In the genomic region with DNA sequence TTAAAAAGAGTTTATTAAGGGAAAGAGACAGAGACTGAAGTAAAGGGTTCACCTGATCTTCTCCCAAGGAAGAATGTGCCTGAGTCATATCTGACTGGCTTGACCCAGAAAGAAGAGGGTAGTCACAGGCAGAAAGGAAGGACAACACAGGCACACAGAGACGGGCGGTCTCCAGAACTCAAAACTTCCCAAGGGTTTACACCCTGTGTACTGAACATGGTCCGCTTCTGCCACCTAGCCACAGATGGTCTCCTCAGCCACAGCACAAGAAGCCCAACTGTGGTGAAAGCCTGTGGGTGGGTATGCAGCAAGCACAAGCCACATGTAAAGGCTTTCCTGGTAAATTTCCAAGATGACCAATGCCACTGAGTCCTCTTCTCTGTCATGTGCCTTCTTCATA, we compare ENCODE assay signal across 9 cellular contexts. TPM values are rescaled to one million over a fixed set of nuclear protein-coding genes. Genes with fewer than 3 reads are reported as not detected.
DNase-seq lines count a peak whose midpoint lies in the region; ATAC-seq, FAIRE-seq and TF ChIP-seq lines count a peak whose summit lies in the region.
"Had no signal": no experiment of that assay in that cellular context is flagged by ENCODE, and none has a peak within 500 bp of the region (broad histone marks: within the 10 kb centered on the region; RNA-seq: fewer than 3 reads in every experiment).

No MANE protein-coding gene starts in this region.

- H3K27me3 ChIP-seq in H1 (replicated peaks in 1 of 4; ENCODE audit: control insufficient read depth in 3 of 4, extremely low read depth in 1 of 4, insufficient read depth in 3 of 4, low read length in 3 of 4) (no peaks in the 10 kb centered on the region), neural progenitor cell (no peaks in the 10 kb centered on the region), esophagus squamous epithelium (no peaks in the 10 kb centered on the region)

- no peak for TF ChIP-seq EP300 in H1 (IDR thresholded peaks at IDR 0.05; ENCODE audit: borderline replicate concordance in 1 of 2, low read depth in 2 of 2, low read length in 2 of 2)

- H3K18ac ChIP-seq in H1 (ENCODE audit: extremely low read depth, low read length): no peak overlapping the region

- POLR2A ChIA-PET in H1 (lab: Charles Lee; ENCODE audit: partially characterized antibody) (no interaction called here), T-cell (lab: Charles Lee) (no interaction called here)

- no peaks in the 10 kb centered on the region for H3K23me2 ChIP-seq in H1 (ENCODE audit: low read depth, low read length)

- H3K79me2 ChIP-seq in H1 (ENCODE audit: control insufficient read depth in 1 of 2, insufficient read depth in 2 of 2, low read length in 2 of 2): no peaks in the 10 kb centered on the region
- no peaks in the 10 kb centered on the region for H3K79me2 ChIP-seq in neural progenitor cell (ENCODE audit: low read depth)

- no peak overlapping the region for H2BK15ac ChIP-seq in H1 (ENCODE audit: low read length)

- no peak for FAIRE-seq in H1 (lab: Jason Lieb, UNC)

- TF ChIP-seq RAD21 in H1 (IDR thresholded peaks at IDR 0.05 in 1 of 2, conservative IDR thresholded peaks at IDR 0.05 in 1 of 2; ENCODE audit: low read depth in 2 of 2, low read length in 2 of 2): peak; percentile 63 to 73

- TF ChIP-seq POLR2A in H1 (IDR thresholded peaks at IDR 0.05; ENCODE audit: control extremely low read depth in 1 of 2, low read depth in 2 of 2, low read length in 2 of 2): no peak
- TF ChIP-seq POLR2A in esophagus squamous epithelium (IDR thresholded peaks at IDR 0.05): no peak

- H3K4ac ChIP-seq in H1 (replicated peaks; ENCODE audit: insufficient read length, low read depth, low read length): no peak overlapping the region

- H2BK5ac ChIP-seq in H1 (ENCODE audit: low read depth, low read length): no peak overlapping the region

- H4K8ac ChIP-seq in H1 (ENCODE audit: extremely low read depth, insufficient read depth, low read length): no peak overlapping the region

- H3K9me3 Mint-ChIP-seq in neural progenitor cell: no peaks in the 10 kb centered on the region
- no peaks in the 10 kb centered on the region for H3K9me3 Mint-ChIP-seq in T-cell

- H3K23ac ChIP-seq in H1 (ENCODE audit: insufficient read length): no peak overlapping the region

- H3K27ac Mint-ChIP-seq in neural progenitor cell (no peak overlapping the region), T-cell (no peak overlapping the region)

- H3K4me1 Mint-ChIP-seq in neural progenitor cell: peaks cover 10% of the 10 kb centered on the region
- peaks cover under 1 to 2% (median 1%) of the 10 kb centered on the region in 3 donors for H3K4me1 Mint-ChIP-seq in T-cell

- H3K14ac ChIP-seq in H1 (ENCODE audit: insufficient read length): no peak overlapping the region

- H3K4me3 Mint-ChIP-seq in neural progenitor cell (no peak overlapping the region), T-cell (no peak overlapping the region)

- H2AFZ ChIP-seq in H1 (ENCODE audit: low read length): no peak overlapping the region
- no peak overlapping the region for H2AFZ ChIP-seq in neural progenitor cell (replicated peaks)

- H3K36me3 Mint-ChIP-seq in neural progenitor cell (peaks cover 12% of the 10 kb centered on the region), T-cell (peaks cover 13% of the 10 kb centered on the region)

- H3K79me1 ChIP-seq in H1 (ENCODE audit: low read depth, low read length): no peaks in the 10 kb centered on the region

- CTCF ChIA-PET in H1 (lab: Charles Lee; ENCODE audit: partially characterized antibody) (interaction anchor here (1.3 to 11.8 kb wide), 5 partner anchors 10 to 170 kb away, joined by 3 to 199 read pairs (median 5); no protein-coding TSS in a partner anchor), T-cell (lab: Charles Lee) (no interaction called here)

- no peak overlapping the region for H3K4me3 ChIP-seq in H1 (ENCODE audit: extremely low read depth in 1 of 4, insufficient read depth in 2 of 4, low read depth in 3 of 4, low read length in 4 of 4)
- H3K4me3 ChIP-seq in neural progenitor cell: no peak overlapping the region
- H3K4me3 ChIP-seq in esophagus squamous epithelium: no peak overlapping the region

- H4K20me1 ChIP-seq in H1 (replicated peaks in 1 of 2; ENCODE audit: control insufficient read depth in 1 of 2, insufficient read depth in 2 of 2, low read length in 2 of 2): no peaks in the 10 kb centered on the region
- H4K20me1 ChIP-seq in neural progenitor cell (ENCODE audit: low read depth): no peaks in the 10 kb centered on the region

- H2BK12ac ChIP-seq in H1 (ENCODE audit: low read depth, low read length): no peak overlapping the region

- no peaks in the 10 kb centered on the region for H3F3A ChIP-seq in neural progenitor cell (ENCODE audit: low read depth)

- intact Hi-C loops in esophagus squamous epithelium (cut with DNase I): loop anchor here (10.0 kb wide), 1 partner anchor 127 kb away; no protein-coding TSS in a partner anchor

- no peaks in the 10 kb centered on the region for H3K36me3 ChIP-seq in H1 (ENCODE audit: control insufficient read depth in 2 of 4, insufficient read depth in 4 of 4, low read length in 3 of 4)
- H3K36me3 ChIP-seq in neural progenitor cell: no peaks in the 10 kb centered on the region
- no peaks in the 10 kb centered on the region for H3K36me3 ChIP-seq in esophagus squamous epithelium

- 90% methylated on average over 3 of the region's 3 CpGs; no CpG with 5 or more reads in 1 of the 2 experiments for WGBS in H1 (ENCODE audit: extremely low coverage in 1 of 2, insufficient coverage in 1 of 2, insufficient read length in 1 of 2, insufficient replicate concordance in 2 of 2, low coverage in 1 of 2, low lambda C conversion rate in 2 of 2, missing lambda C conversion rate in 1 of 2), 2 experiments
- WGBS in esophagus squamous epithelium, 2 donors: 79 to 89% methylated on average over 3 of the region's 3 CpGs

- H3K27ac ChIP-seq in H1 (ENCODE audit: low read depth, low read length) (no peak overlapping the region), neural progenitor cell (no peak overlapping the region), esophagus squamous epithelium (no peak overlapping the region)

- H2BK20ac ChIP-seq in H1 (ENCODE audit: low read length): no peak overlapping the region

- H3K9ac ChIP-seq in H1 (replicated peaks in 1 of 4; ENCODE audit: extremely low read depth in 1 of 4, low read depth in 3 of 4, low read length in 3 of 4) (no peak overlapping the region), neural progenitor cell (no peak overlapping the region)

- no peak for ATAC-seq in T-cell (replicated peaks in 1 of 4)

- no peak overlapping the region for H3K56ac ChIP-seq in H1 (replicated peaks; ENCODE audit: insufficient read length, low read depth, low read length)

- H3K9me3 ChIP-seq in H1 (ENCODE audit: insufficient read depth in 2 of 2, low read depth in 1 of 2, low read length in 1 of 2) (no peaks in the 10 kb centered on the region), neural progenitor cell (ENCODE audit: low read depth) (no peaks in the 10 kb centered on the region), esophagus squamous epithelium (peaks cover 0 to 5% (median 0%) of the 10 kb centered on the region in 3 donors)

- H3K27me3 Mint-ChIP-seq in neural progenitor cell (ENCODE audit: insufficient read depth, low read depth) (peaks cover 2% of the 10 kb centered on the region), T-cell (peaks cover 0 to 7% of the 10 kb centered on the region in 2 donors)

- no peak overlapping the region for H2BK120ac ChIP-seq in H1 (replicated peaks; ENCODE audit: low read depth, low read length)

- H3K4me1 ChIP-seq in H1 (replicated peaks in 1 of 4; ENCODE audit: control insufficient read depth in 3 of 4, insufficient read depth in 4 of 4, low read length in 3 of 4) (no peaks in the 10 kb centered on the region; a peak in 2 of 7 replicates), neural progenitor cell (peaks cover 10% of the 10 kb centered on the region), esophagus squamous epithelium (peaks cover 0 to 10% (median 0%) of the 10 kb centered on the region in 3 donors)

- H2AK5ac ChIP-seq in H1 (ENCODE audit: low read depth, low read length): no peak overlapping the region

- no peak overlapping the region for H4K5ac ChIP-seq in H1 (ENCODE audit: insufficient read length, low read depth, low read length)

- no peak overlapping the region for H4K91ac ChIP-seq in H1 (replicated peaks; ENCODE audit: insufficient read length, low read length)

- H3K4me2 ChIP-seq in H1 (ENCODE audit: insufficient read depth in 1 of 2, low read depth in 2 of 2, low read length in 2 of 2): no peak overlapping the region
- H3K4me2 ChIP-seq in neural progenitor cell: no peak overlapping the region

- peak; percentile 78 for DNase-seq in EH (ENCODE audit: low read depth)
- peak; percentile 21 for DNase-seq in NCI-H2196 treated with DMSO at 0.1 percent for 48 hours (lab: John Stamatoyannopoulos, UW; ENCODE audit: unreplicated experiment)
- DNase-seq in H1 (ENCODE audit: low read depth in 1 of 2, low spot score in 2 of 2): no peak
- peak; percentile 24 for DNase-seq in neural progenitor cell (ENCODE audit: low spot score)
- DNase-seq in T-cell: no peak
- no peak for DNase-seq in mucosa of gallbladder (ENCODE audit: low spot score)
- DNase-seq in stimulated activated CD4-positive, alpha-beta T cell treated with anti-CD3 and anti-CD28 coated beads, Interleukin-1b, Interleukin-23, amount 100 ng/mL, for 48 hours: no peak
- no peak for DNase-seq in esophagus squamous epithelium (lab: John Stamatoyannopoulos, UW)

- TF ChIP-seq CTCF in H1 (IDR thresholded peaks at IDR 0.05; ENCODE audit: control extremely low read depth in 1 of 3, insufficient read depth in 1 of 3, low read depth in 1 of 3, low read length in 3 of 3): peak; percentile 38 to 52 (median 48)
- peak; percentile 36 for TF ChIP-seq CTCF in neural progenitor cell (IDR thresholded peaks at IDR 0.05)
- no peak for TF ChIP-seq CTCF in esophagus squamous epithelium (IDR thresholded peaks at IDR 0.05)

RNA-seq across cellular contexts. Expression of gene UNC5CL, which starts 17.2 kb away (rescaled TPM):
- total RNA-seq in H1 (2021; fragmentation: NEBNext Ultra II Directional; extraction: Animal tissue kit (Norgen Biotek cat#: 25700)): 1.3 and 1.4 TPM in 2 replicates
- polyA plus RNA-seq in H1 (2011; rRNA removed): 1.7 and 2.3 TPM in 2 replicates
- 2.7 TPM for polyA plus RNA-seq in H1 (2011; cell fraction: cytosol; rRNA removed)
- polyA plus RNA-seq in H1 (2011; cell fraction: nucleus; rRNA removed): 9.9 TPM
- polyA plus RNA-seq in H1 (2012, experiment 1 of 2): 1.8 to 2.6 TPM (median 2.4 TPM) in 4 replicates
- 0.72 TPM for polyA plus RNA-seq in H1 (2012, experiment 2 of 2)
- polyA plus RNA-seq in H1 (2013, experiment 1 of 2): 1.0 TPM
- 0.72 TPM for polyA plus RNA-seq in H1 (2013, experiment 2 of 2)
- 0.34 and 1.1 TPM in 2 replicates for polyA minus RNA-seq in H1 (2011; rRNA and poly(A)+ RNA removed)
- 0.95 TPM for polyA minus RNA-seq in H1 (2011; cell fraction: cytosol; rRNA and poly(A)+ RNA removed)
- 3.7 TPM for polyA minus RNA-seq in H1 (2011; cell fraction: nucleus; rRNA and poly(A)+ RNA removed)
- total RNA-seq in neural progenitor cell (ENCODE audit: low replicate concordance): 2.2 and 5.0 TPM in 2 replicates
- 1 to 10 TPM; 4.3 to 7.3 (median 5.5) TPM for total RNA-seq in T-cell
- 26.4 TPM for total RNA-seq in mucosa of gallbladder
- 1 to 10 TPM in 2 of 4 donors, under 1 TPM in 2; 0.42 to 1.2 (median 0.81) TPM for total RNA-seq in esophagus squamous epithelium

RNA-seq across cellular contexts. Expression of gene TSPO2, which starts 20.4 kb away (rescaled TPM):
- total RNA-seq in H1 (2021; fragmentation: NEBNext Ultra II Directional; extraction: Animal tissue kit (Norgen Biotek cat#: 25700)): not detected in 2 replicates
- polyA plus RNA-seq in H1 (2011; rRNA removed): not detected in 2 replicates
- not detected for polyA plus RNA-seq in H1 (2011; cell fraction: cytosol; rRNA removed)
- not detected for polyA plus RNA-seq in H1 (2011; cell fraction: nucleus; rRNA removed)
- 0.31 TPM in 1 of 4 replicates, not detected in the others for polyA plus RNA-seq in H1 (2012, experiment 1 of 2)
- polyA plus RNA-seq in H1 (2012, experiment 2 of 2): not detected
- polyA plus RNA-seq in H1 (2013, experiment 1 of 2): not detected
- not detected for polyA plus RNA-seq in H1 (2013, experiment 2 of 2)
- not detected in 2 replicates for polyA minus RNA-seq in H1 (2011; rRNA and poly(A)+ RNA removed)
- not detected for polyA minus RNA-seq in H1 (2011; cell fraction: cytosol; rRNA and poly(A)+ RNA removed)
- polyA minus RNA-seq in H1 (2011; cell fraction: nucleus; rRNA and poly(A)+ RNA removed): not detected
- not detected in 2 replicates for total RNA-seq in neural progenitor cell (ENCODE audit: low replicate concordance)
- total RNA-seq in T-cell: not detected
- total RNA-seq in mucosa of gallbladder: 1.0 TPM
- total RNA-seq in esophagus squamous epithelium: not detected
- total RNA-seq: NCI-H460 had no signal

RNA-seq across cellular contexts. Expression of gene APOBEC2, which starts 31.2 kb away (rescaled TPM):
- not detected in 2 replicates for total RNA-seq in H1 (2021; fragmentation: NEBNext Ultra II Directional; extraction: Animal tissue kit (Norgen Biotek cat#: 25700))
- not detected in 2 replicates for polyA plus RNA-seq in H1 (2011; rRNA removed)
- not detected for polyA plus RNA-seq in H1 (2011; cell fraction: cytosol; rRNA removed)
- not detected for polyA plus RNA-seq in H1 (2011; cell fraction: nucleus; rRNA removed)
- 0.21 to 0.53 TPM (median 0.42 TPM) in 3 of 4 replicates, not detected in the other for polyA plus RNA-seq in H1 (2012, experiment 1 of 2)
- not detected for polyA plus RNA-seq in H1 (2012, experiment 2 of 2)
- polyA plus RNA-seq in H1 (2013, experiment 1 of 2): not detected
- polyA plus RNA-seq in H1 (2013, experiment 2 of 2): not detected
- polyA minus RNA-seq in H1 (2011; rRNA and poly(A)+ RNA removed): not detected in 2 replicates
- not detected for polyA minus RNA-seq in H1 (2011; cell fraction: cytosol; rRNA and poly(A)+ RNA removed)
- not detected for polyA minus RNA-seq in H1 (2011; cell fraction: nucleus; rRNA and poly(A)+ RNA removed)
- total RNA-seq in neural progenitor cell (ENCODE audit: low replicate concordance) (0.46 TPM in 1 of 2 replicates, not detected in the other), T-cell (not detected), mucosa of gallbladder (not detected), esophagus squamous epithelium (1 to 10 TPM in 1 of 4 donors, not detected in 3; 2.2 TPM)
- total RNA-seq: NCI-H460 had no signal

RNA-seq across cellular contexts. Expression of gene OARD1, which starts 50.3 kb away (rescaled TPM):
- total RNA-seq in H1 (2021; fragmentation: NEBNext Ultra II Directional; extraction: Animal tissue kit (Norgen Biotek cat#: 25700)): 35.1 and 35.8 TPM in 2 replicates
- polyA plus RNA-seq in H1 (2011; rRNA removed): 10.0 and 16.8 TPM in 2 replicates
- 23.6 TPM for polyA plus RNA-seq in H1 (2011; cell fraction: cytosol; rRNA removed)
- polyA plus RNA-seq in H1 (2011; cell fraction: nucleus; rRNA removed): 17.7 TPM
- 39.9 to 57.0 TPM (median 45.3 TPM) in 4 replicates for polyA plus RNA-seq in H1 (2012, experiment 1 of 2)
- polyA plus RNA-seq in H1 (2012, experiment 2 of 2): 14.5 TPM
- 39.3 TPM for polyA plus RNA-seq in H1 (2013, experiment 1 of 2)
- 38.0 TPM for polyA plus RNA-seq in H1 (2013, experiment 2 of 2)
- polyA minus RNA-seq in H1 (2011; rRNA and poly(A)+ RNA removed): 12.1 and 14.3 TPM in 2 replicates
- polyA minus RNA-seq in H1 (2011; cell fraction: cytosol; rRNA and poly(A)+ RNA removed): 6.8 TPM
- 31.0 TPM for polyA minus RNA-seq in H1 (2011; cell fraction: nucleus; rRNA and poly(A)+ RNA removed)
- total RNA-seq in neural progenitor cell (ENCODE audit: low replicate concordance) (41.9 and 67.9 TPM in 2 replicates), T-cell (10 to 100 TPM; 33.1 to 43.2 (median 39.4) TPM), mucosa of gallbladder (36.3 TPM), esophagus squamous epithelium (10 to 100 TPM in 3 of 4 donors, 1 to 10 TPM in 1; 8.6 to 30.0 (median 16.1) TPM)

RNA-seq across cellular contexts. Expression of gene NFYA, which starts 50.9 kb away (rescaled TPM):
- total RNA-seq in H1 (2021; fragmentation: NEBNext Ultra II Directional; extraction: Animal tissue kit (Norgen Biotek cat#: 25700)): 33.7 and 35.5 TPM in 2 replicates
- 19.7 and 19.8 TPM in 2 replicates for polyA plus RNA-seq in H1 (2011; rRNA removed)
- 16.0 TPM for polyA plus RNA-seq in H1 (2011; cell fraction: cytosol; rRNA removed)
- 31.4 TPM for polyA plus RNA-seq in H1 (2011; cell fraction: nucleus; rRNA removed)
- polyA plus RNA-seq in H1 (2012, experiment 1 of 2): 28.7 to 39.9 TPM (median 32.2 TPM) in 4 replicates
- 2.5 TPM for polyA plus RNA-seq in H1 (2012, experiment 2 of 2)
- 16.5 TPM for polyA plus RNA-seq in H1 (2013, experiment 1 of 2)
- 17.7 TPM for polyA plus RNA-seq in H1 (2013, experiment 2 of 2)
- polyA minus RNA-seq in H1 (2011; rRNA and poly(A)+ RNA removed): 82.8 and 113 TPM in 2 replicates
- polyA minus RNA-seq in H1 (2011; cell fraction: cytosol; rRNA and poly(A)+ RNA removed): 29.5 TPM
- polyA minus RNA-seq in H1 (2011; cell fraction: nucleus; rRNA and poly(A)+ RNA removed): 37.6 TPM
- total RNA-seq in neural progenitor cell (ENCODE audit: low replicate concordance): 34.8 and 47.9 TPM in 2 replicates
- 10 to 100 TPM; 36.2 to 47.0 (median 42.2) TPM for total RNA-seq in T-cell
- 24.8 TPM for total RNA-seq in mucosa of gallbladder
- 10 to 100 TPM in 3 of 4 donors, 1 to 10 TPM in 1; 9.0 to 16.4 (median 14.0) TPM for total RNA-seq in esophagus squamous epithelium

Comparison
In these comparisons a context has a peak if more than half of its experiments do, and no peak if none do; other contexts are left out.
1. DNase-seq: peak in EH (single experiment), NCI-H2196 treated with DMSO at 0.1 percent for 48 hours (single experiment) and neural progenitor cell (single experiment); none in H1 (0 of 2), T-cell (0 of 34), mucosa of gallbladder (single experiment), stimulated activated CD4-positive, alpha-beta T cell treated with anti-CD3 and anti-CD28 coated beads, Interleukin-1b, Interleukin-23, amount 100 ng/mL, for 48 hours (single experiment) and esophagus squamous epithelium (single experiment).
2. CTCF ChIP-seq: peak in H1 (3 of 3) and neural progenitor cell (single experiment); none in esophagus squamous epithelium (0 of 6).